In the genomic region with DNA sequence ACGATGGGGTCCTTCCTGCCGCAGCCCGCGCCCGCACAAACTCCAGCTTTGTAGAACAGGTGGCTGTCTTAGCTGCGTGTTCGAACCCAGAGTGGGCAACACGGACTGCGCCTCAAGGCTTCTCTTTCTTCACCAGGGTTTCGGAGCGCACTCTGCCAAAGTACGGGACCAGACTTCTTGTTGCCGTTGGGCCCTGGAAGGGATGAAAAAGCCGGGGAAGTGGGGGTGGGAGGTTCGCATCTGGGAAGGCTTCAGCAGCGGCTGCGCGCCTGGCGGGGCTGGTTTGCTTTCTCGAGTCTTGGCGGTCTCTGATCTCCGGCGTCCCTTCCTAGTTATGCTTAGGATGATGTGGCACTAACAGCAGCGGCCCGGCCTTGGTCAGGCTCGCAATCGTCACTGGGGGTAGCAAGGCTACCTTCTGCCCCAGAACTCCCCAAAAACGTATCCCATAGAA, we compare ENCODE assay signal across 8 cellular contexts. TPM values are rescaled to one million over a fixed set of nuclear protein-coding genes. Genes with fewer than 3 reads are reported as not detected.
DNase-seq lines count a peak whose midpoint lies in the region; ATAC-seq and TF ChIP-seq lines count a peak whose summit lies in the region.

No MANE protein-coding gene starts in this region.

- H3K4me3 Mint-ChIP-seq in natural killer cell treated with Interleukin-12 subunit alpha and Interleukin-12 subunit beta and Interleukin-15 and Interleukin-18, amount 100 ng/mL, for 72 hours, result peak overlapping the region; percentile 55
- no peak overlapping the region for H3K4me3 Mint-ChIP-seq in natural killer cell
- H3K4me3 Mint-ChIP-seq in activated T-cell treated with anti-CD3 and anti-CD28 coated beads, Interleukin-2, amount 50 U/mL, for 72 hours, result peak overlapping the region; percentile 79 to 82

- DNase-seq in natural killer cell treated with Interleukin-12 subunit alpha and Interleukin-12 subunit beta and Interleukin-15 and Interleukin-18, amount 100 ng/mL, for 72 hours (ENCODE audit: low spot score), result no peak
- DNase-seq in natural killer cell (no peak), hepatic stellate cell (ENCODE audit: low spot score) (peak; percentile 7), T1000 (lab: John Stamatoyannopoulos, UW) (no peak), left lobe of liver (ENCODE audit: low spot score) (no peak)
- DNase-seq in activated T-cell treated with anti-CD3 and anti-CD28 coated beads, Interleukin-2, amount 50 U/mL, for 72 hours, result peak; percentile 0 to 3

- H3K27me3 ChIP-seq in skeletal muscle tissue (ENCODE audit: control insufficient read depth in 3 of 3, insufficient read depth in 3 of 3, low read length in 3 of 3), result peaks cover 0 to 7% (median 2%) of the 10 kb centered on the region in 3 donors

- intact Hi-C loops in natural killer cell (cut with micrococcal nuclease), result no loop called here

- no peaks in the 10 kb centered on the region for H3K36me3 ChIP-seq in skeletal muscle tissue (ENCODE audit: control insufficient read depth in 3 of 3, insufficient read depth in 3 of 3, low read length in 3 of 3)

- no peaks in the 10 kb centered on the region for H3K9me3 ChIP-seq in skeletal muscle tissue (ENCODE audit: control insufficient read depth in 3 of 3, low read length in 3 of 3)

- H3K4me1 Mint-ChIP-seq in natural killer cell treated with Interleukin-12 subunit alpha and Interleukin-12 subunit beta and Interleukin-15 and Interleukin-18, amount 100 ng/mL, for 72 hours (ENCODE audit: low read depth in 2 of 2), result peaks cover 2 to 4% of the 10 kb centered on the region in 2 donors
- H3K4me1 Mint-ChIP-seq in natural killer cell, result no peaks in the 10 kb centered on the region
- peaks cover 21% of the 10 kb centered on the region for H3K4me1 Mint-ChIP-seq in activated T-cell treated with anti-CD3 and anti-CD28 coated beads, Interleukin-2, amount 50 U/mL, for 72 hours (ENCODE audit: low read depth)

- H3K4me3 ChIP-seq in skeletal muscle tissue (ENCODE audit: low read length in 3 of 3), result peak overlapping the region; percentile 84 to 86 (median 84)

- ATAC-seq in natural killer cell treated with Interleukin-12 subunit alpha and Interleukin-12 subunit beta and Interleukin-15 and Interleukin-18, amount 100 ng/mL, for 72 hours, result peak in 1 of 2 donors; percentile 12
- ATAC-seq in natural killer cell (no peak), HG03520 (IDR thresholded peaks at IDR 0.05; ENCODE audit: unreplicated experiment) (no peak), left lobe of liver (no peak)
- no peak for ATAC-seq in activated T-cell treated with anti-CD3 and anti-CD28 coated beads, Interleukin-2, amount 50 U/mL, for 72 hours (replicated peaks in 1 of 2)

- peaks cover 4% of the 10 kb centered on the region for H3K36me3 Mint-ChIP-seq in natural killer cell treated with Interleukin-12 subunit alpha and Interleukin-12 subunit beta and Interleukin-15 and Interleukin-18, amount 100 ng/mL, for 72 hours
- peaks cover 5% of the 10 kb centered on the region for H3K36me3 Mint-ChIP-seq in natural killer cell
- H3K36me3 Mint-ChIP-seq in activated T-cell treated with anti-CD3 and anti-CD28 coated beads, Interleukin-2, amount 50 U/mL, for 72 hours (ENCODE audit: insufficient read depth in 2 of 2), result no peaks in the 10 kb centered on the region

- peak overlapping the region; percentile 67 for H3K27ac ChIP-seq in skeletal muscle tissue (ENCODE audit: low read depth, low read length)

- peaks cover 28 to 41% of the 10 kb centered on the region in 2 donors for H3K27me3 Mint-ChIP-seq in natural killer cell treated with Interleukin-12 subunit alpha and Interleukin-12 subunit beta and Interleukin-15 and Interleukin-18, amount 100 ng/mL, for 72 hours
- peaks cover 43 to 44% of the 10 kb centered on the region in 2 donors for H3K27me3 Mint-ChIP-seq in natural killer cell (ENCODE audit: low read depth in 2 of 2)
- peaks cover 58% of the 10 kb centered on the region for H3K27me3 Mint-ChIP-seq in activated T-cell treated with anti-CD3 and anti-CD28 coated beads, Interleukin-2, amount 50 U/mL, for 72 hours (ENCODE audit: low read depth)

- no peaks in the 10 kb centered on the region for H3K9me3 Mint-ChIP-seq in natural killer cell treated with Interleukin-12 subunit alpha and Interleukin-12 subunit beta and Interleukin-15 and Interleukin-18, amount 100 ng/mL, for 72 hours
- peaks cover 0 to 2% of the 10 kb centered on the region in 2 donors for H3K9me3 Mint-ChIP-seq in natural killer cell
- no peaks in the 10 kb centered on the region for H3K9me3 Mint-ChIP-seq in activated T-cell treated with anti-CD3 and anti-CD28 coated beads, Interleukin-2, amount 50 U/mL, for 72 hours

- no peak for TF ChIP-seq CTCF in natural killer cell (IDR thresholded peaks at IDR 0.05)

- H3K4me1 ChIP-seq in skeletal muscle tissue (ENCODE audit: control insufficient read depth in 3 of 3, insufficient read depth in 3 of 3, low read length in 3 of 3), result peaks cover 9 to 12% (median 10%) of the 10 kb centered on the region in 3 donors

- peak overlapping the region; percentile 74 to 78 (median 74) for H3K9ac ChIP-seq in skeletal muscle tissue (ENCODE audit: low read depth in 1 of 3, low read length in 3 of 3)

- no peak overlapping the region for H3K27ac Mint-ChIP-seq in natural killer cell treated with Interleukin-12 subunit alpha and Interleukin-12 subunit beta and Interleukin-15 and Interleukin-18, amount 100 ng/mL, for 72 hours
- H3K27ac Mint-ChIP-seq in natural killer cell, result no peak overlapping the region
- H3K27ac Mint-ChIP-seq in activated T-cell treated with anti-CD3 and anti-CD28 coated beads, Interleukin-2, amount 50 U/mL, for 72 hours, result no peak overlapping the region

RNA-seq across cellular contexts. Expression of gene PARM1, which starts 0.7 kb away (rescaled TPM):
- total RNA-seq in natural killer cell treated with Interleukin-12 subunit alpha and Interleukin-12 subunit beta and Interleukin-15 and Interleukin-18, amount 100 ng/mL, for 72 hours, result under 1 TPM in 1 of 2 donors, not detected in 1; 0.39 TPM
- total RNA-seq in natural killer cell (1 to 10 TPM in 1 of 3 donors, under 1 TPM in 2; 0.14 to 1.4 (median 0.24) TPM), skeletal muscle tissue (28.7 TPM), left lobe of liver (0.40 TPM)
- under 1 TPM; 0.07 to 0.19 TPM for total RNA-seq in activated T-cell treated with anti-CD3 and anti-CD28 coated beads, Interleukin-2, amount 50 U/mL, for 72 hours

Comparison
In these comparisons a context has a peak if more than half of its experiments do, and no peak if none do; other contexts are left out.
1. DNase-seq: peak in activated T-cell treated with anti-CD3 and anti-CD28 coated beads, Interleukin-2, amount 50 U/mL, for 72 hours (2 of 2) and hepatic stellate cell (single experiment); none in natural killer cell treated with Interleukin-12 subunit alpha and Interleukin-12 subunit beta and Interleukin-15 and Interleukin-18, amount 100 ng/mL, for 72 hours (single experiment), natural killer cell (single experiment), T1000 (single experiment) and left lobe of liver (single experiment).
2. RNA of gene PARM1, which starts 0.7 kb away (total RNA-seq): 28.7 TPM in skeletal muscle tissue (single experiment); 0.40 TPM in left lobe of liver (single experiment), 0.39 TPM in natural killer cell treated with Interleukin-12 subunit alpha and Interleukin-12 subunit beta and Interleukin-15 and Interleukin-18, amount 100 ng/mL, for 72 hours, 0.14 to 1.4 TPM in natural killer cell and 0.07 to 0.19 TPM in activated T-cell treated with anti-CD3 and anti-CD28 coated beads, Interleukin-2, amount 50 U/mL, for 72 hours; every median in the first group is over 10 times any median in the second.